ENCODE assay signal across 8 cellular contexts in the genomic region with DNA sequence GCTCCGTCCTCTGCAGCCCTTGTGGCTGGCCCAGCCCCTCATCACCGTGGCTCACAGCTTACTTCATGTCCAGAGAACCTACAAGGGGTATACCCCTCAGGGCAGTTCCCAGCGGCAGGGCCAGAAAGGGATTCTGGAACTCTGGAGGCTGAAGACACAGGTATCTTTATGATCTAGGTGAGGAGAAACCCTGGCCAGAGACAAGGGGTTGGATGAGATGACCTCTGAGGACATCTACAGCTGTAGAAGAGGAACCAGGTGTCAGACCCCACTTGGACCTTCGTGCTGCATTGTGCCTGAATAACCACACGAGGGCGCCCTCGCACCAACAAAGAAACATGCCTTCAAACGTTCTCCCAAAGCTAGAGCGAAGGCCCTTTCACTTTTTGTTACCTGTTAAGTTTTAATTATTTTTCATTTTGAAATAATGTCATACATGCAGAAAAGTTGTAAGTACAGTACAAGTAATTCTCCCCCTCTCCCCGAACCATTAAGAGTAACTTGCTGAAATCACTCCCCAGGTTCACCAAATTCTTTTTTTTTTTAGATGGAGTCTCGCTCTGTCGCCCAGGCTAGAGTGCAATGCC.
DNase-seq lines count a peak whose midpoint lies in the region; ATAC-seq, FAIRE-seq and TF ChIP-seq lines count a peak whose summit lies in the region.

No MANE protein-coding gene starts in this region.

- H3K4me1 ChIP-seq in parathyroid adenoma (no peaks in the 10 kb centered on the region), upper lobe of right lung (no peaks in the 10 kb centered on the region)

- no peak overlapping the region for H2AFZ ChIP-seq in parathyroid adenoma

- DNase-seq in D721Med (ENCODE audit: insufficient read length, low spot score) (peak; percentile 62), KBM-7 (peak; percentile 95), SHP77 treated with DMSO at 0.1 percent for 48 hours (lab: John Stamatoyannopoulos, UW) (peak; percentile 35), frontal cortex (ENCODE audit: low spot score in 2 of 2) (peak; percentile 37 to 79), upper lobe of right lung (peak; percentile 77)
- DNase-seq in activated T-helper 9 cell treated with anti-CD3 and anti-CD28 coated beads, Interleukin-2, amount 50 U/mL, for 16 hours (ENCODE audit: low read depth): peak; percentile 66

- H3K4me3 ChIP-seq in parathyroid adenoma (ENCODE audit: low read depth, low read length) (no peak overlapping the region), upper lobe of right lung (no peak overlapping the region)

- H3K9ac ChIP-seq in parathyroid adenoma: no peak overlapping the region

- H3K9me3 ChIP-seq in parathyroid adenoma (ENCODE audit: control insufficient read depth, low read length) (no peaks in the 10 kb centered on the region), upper lobe of right lung (no peaks in the 10 kb centered on the region)

- no peaks in the 10 kb centered on the region for H3K79me2 ChIP-seq in parathyroid adenoma

- H3K27me3 ChIP-seq in parathyroid adenoma (ENCODE audit: control insufficient read depth, insufficient read depth, low read length) (no peaks in the 10 kb centered on the region), upper lobe of right lung (no peaks in the 10 kb centered on the region)

- H3K27ac ChIP-seq in parathyroid adenoma (no peak overlapping the region), upper lobe of right lung (no peak overlapping the region)

- in situ Hi-C loops in KBM-7 (cut with MboI; ENCODE audit: low pct_unique_long_range_greater_than_20kb, low sequenced_read_pairs): loop anchor here (10.0 kb wide), 1 partner anchor 888 kb away; no protein-coding TSS in a partner anchor

- TF ChIP-seq CTCF in D721Med (IDR thresholded peaks at IDR 0.05; ENCODE audit: insufficient read depth, missing control alignments) (peak; percentile 96), parathyroid adenoma (IDR thresholded peaks at IDR 0.05) (peak; percentile 73), upper lobe of right lung (IDR thresholded peaks at IDR 0.05) (peak; percentile 95)

- no peak overlapping the region for H3K4me2 ChIP-seq in parathyroid adenoma (ENCODE audit: low read length)

- H3K36me3 ChIP-seq in parathyroid adenoma (ENCODE audit: control insufficient read depth, insufficient read depth, low read length) (no peaks in the 10 kb centered on the region), upper lobe of right lung (no peaks in the 10 kb centered on the region)

- ATAC-seq in upper lobe of right lung: peak; percentile 90
- ATAC-seq in HG03469 (IDR thresholded peaks at IDR 0.05; ENCODE audit: unreplicated experiment): no peak

- intact Hi-C loops in upper lobe of right lung (cut with DNase I): loop anchor here (10.0 kb wide), 3 partner anchors 358 to 888 kb away; no protein-coding TSS in a partner anchor

- FAIRE-seq in D721Med (lab: Jason Lieb, UNC) (no peak), frontal cortex (lab: Jason Lieb, UNC) (no peak)

Comparison
In these comparisons a context has a peak if more than half of its experiments do, and no peak if none do; other contexts are left out.
1. DNase-seq: peak in every context shown above with its lines; median percentile 95 in KBM-7; 77 in upper lobe of right lung; 66 in activated T-helper 9 cell treated with anti-CD3 and anti-CD28 coated beads, Interleukin-2, amount 50 U/mL, for 16 hours; 62 in D721Med; 58 in frontal cortex; 35 in SHP77 treated with DMSO at 0.1 percent for 48 hours.